Comparison of ENCODE assay signal across 31 cellular contexts in genomic region chr2:79099140-79099686, GRCh38. TPM values are rescaled to one million over a fixed set of nuclear protein-coding genes. Genes with fewer than 3 reads are reported as not detected.
"Had no signal": no experiment of that assay in that cellular context is flagged by ENCODE, and none has a peak within 500 bp of the region (broad histone marks: within the 10 kb centered on the region; RNA-seq: fewer than 3 reads in every experiment).

No MANE protein-coding gene starts in this region.

- H3K4me1 Mint-ChIP-seq: activated naive CD4-positive, alpha-beta T cell treated with anti-CD3 and anti-CD28 coated beads, Interleukin-2, amount 10 ng/mL, durations not matched to agents 7 days and 5 days; activated naive CD8-positive, alpha-beta T cell treated with anti-CD3 and anti-CD28 coated beads for 36 hours had no signal

- H3K27me3 Mint-ChIP-seq: activated CD8-positive, alpha-beta T cell treated with anti-CD3 and anti-CD28 coated beads for 36 hours; activated naive CD4-positive, alpha-beta T cell treated with anti-CD3 and anti-CD28 coated beads, Interleukin-2, amount 10 ng/mL, durations not matched to agents 7 days and 5 days; activated naive CD8-positive, alpha-beta T cell treated with anti-CD3 and anti-CD28 coated beads for 36 hours had no signal

- H3K27me3 ChIP-seq: breast epithelium, colonic mucosa, MG63 had no signal

- H3K27ac Mint-ChIP-seq: activated CD8-positive, alpha-beta T cell treated with anti-CD3 and anti-CD28 coated beads for 36 hours; activated naive CD4-positive, alpha-beta T cell treated with anti-CD3 and anti-CD28 coated beads, Interleukin-2, amount 10 ng/mL, durations not matched to agents 7 days and 5 days; activated naive CD8-positive, alpha-beta T cell treated with anti-CD3 and anti-CD28 coated beads for 36 hours; activated T-cell treated with anti-CD3 and anti-CD28 coated beads, Interleukin-2, amount 50 U/mL, for 72 hours; activated T-helper 2 cell treated with anti-CD3 and anti-CD28 coated beads, Interferon-gamma antibody, Interleukin-2, Interleukin-4, amounts not matched to agents 10 μg/mL and 5 μg/mL and 100 μg/mL, durations not matched to agents 14 hours and 24 hours and 36 hours had no signal

- DNase-seq: activated CD4-positive, alpha-beta T cell treated with anti-CD3 and anti-CD28 coated beads for 4 hours; activated CD8-positive, alpha-beta memory T cell treated with anti-CD3 and anti-CD28 coated beads, Interleukin-2, amount 50 U/mL, for 4 hours; activated CD8-positive, alpha-beta T cell treated with anti-CD3 and anti-CD28 coated beads for 36 hours; activated gamma-delta T cell treated with Interleukin-2 at 50 U/mL for 16 hours; activated naive CD4-positive, alpha-beta T cell treated with anti-CD3 and anti-CD28 coated beads, Interleukin-2, amount 10 ng/mL, durations not matched to agents 7 days and 5 days; activated naive CD8-positive, alpha-beta T cell treated with anti-CD3 and anti-CD28 coated beads for 36 hours; activated T-cell treated with anti-CD3 and anti-CD28 coated beads, Interleukin-2, amount 50 U/mL, for 72 hours; anterior cingulate cortex; caudate nucleus; colonic mucosa; MG63; NCI-H1092; NCI-H1417 treated with DMSO at 0.1 percent for 48 hours; NCI-H1694; NCI-H2029; NCI-H2107; NCI-H2171 treated with DMSO at 0.1 percent for 48 hours; NCI-H510A treated with DMSO at 0.1 percent for 48 hours; NCI-H69; NK-92 treated with Interleukin-12 subunit alpha and Interleukin-12 subunit beta, amount 100 ng/mL, for 24 hours; PC-3; T-helper 1 cell; WERI-Rb-1 had no signal

- H3K4me3 ChIP-seq: breast epithelium, colonic mucosa, MG63, SK-N-MC had no signal

- H3K4me2 ChIP-seq: KMS-11 had no signal

- H3K4me1 ChIP-seq: breast epithelium, colonic mucosa had no signal

- H3K4me3 Mint-ChIP-seq: activated CD8-positive, alpha-beta T cell treated with anti-CD3 and anti-CD28 coated beads for 36 hours; activated naive CD4-positive, alpha-beta T cell treated with anti-CD3 and anti-CD28 coated beads, Interleukin-2, amount 10 ng/mL, durations not matched to agents 7 days and 5 days; activated naive CD8-positive, alpha-beta T cell treated with anti-CD3 and anti-CD28 coated beads for 36 hours; activated T-cell treated with anti-CD3 and anti-CD28 coated beads, Interleukin-2, amount 50 U/mL, for 72 hours had no signal

- H3K36me3 Mint-ChIP-seq: activated naive CD4-positive, alpha-beta T cell treated with anti-CD3 and anti-CD28 coated beads, Interleukin-2, amount 10 ng/mL, durations not matched to agents 7 days and 5 days; activated naive CD8-positive, alpha-beta T cell treated with anti-CD3 and anti-CD28 coated beads for 36 hours had no signal

- H3K9ac ChIP-seq: KMS-11 had no signal

- H3K9me3 ChIP-seq: breast epithelium, colonic mucosa, MG63 had no signal

- H3K27ac ChIP-seq: breast epithelium, colonic mucosa, KMS-11, SK-N-MC, WERI-Rb-1 had no signal

- ATAC-seq: activated CD4-positive, CD25-positive, alpha-beta regulatory T cell treated with anti-CD3 and anti-CD28 coated beads, Interleukin-2, amount 50 U/mL, for 24 hours; activated CD8-positive, alpha-beta T cell treated with anti-CD3 and anti-CD28 coated beads for 36 hours; activated T-cell treated with anti-CD3 and anti-CD28 coated beads, Interleukin-2, amount 50 U/mL, for 72 hours; PC-3 had no signal

- H3K36me3 ChIP-seq: breast epithelium, colonic mucosa, MG63, WERI-Rb-1 had no signal

RNA-seq across cellular contexts. Expression of gene REG1B, which starts 11.4 kb away (rescaled TPM):
- total RNA-seq: activated CD8-positive, alpha-beta T cell treated with anti-CD3 and anti-CD28 coated beads for 36 hours; activated naive CD8-positive, alpha-beta T cell treated with anti-CD3 and anti-CD28 coated beads for 36 hours; activated T-cell treated with anti-CD3 and anti-CD28 coated beads, Interleukin-2, amount 50 U/mL, for 72 hours; activated T-helper 2 cell treated with anti-CD3 and anti-CD28 coated beads, Interferon-gamma antibody, Interleukin-2, Interleukin-4, amounts not matched to agents 10 μg/mL and 5 μg/mL and 100 μg/mL, durations not matched to agents 14 hours and 24 hours and 36 hours; breast epithelium; cerebellum; PC-3; RPMI7951; T-helper 2 cell treated with Interferon-gamma antibody and Interleukin-4, amounts not matched to agents 100 ng/mL and 5 ng/mL, for 36 hours had no signal

RNA-seq across cellular contexts. Expression of gene REG1A, which starts 21.1 kb away (rescaled TPM):
- total RNA-seq: activated CD8-positive, alpha-beta T cell treated with anti-CD3 and anti-CD28 coated beads for 36 hours; activated naive CD8-positive, alpha-beta T cell treated with anti-CD3 and anti-CD28 coated beads for 36 hours; activated T-cell treated with anti-CD3 and anti-CD28 coated beads, Interleukin-2, amount 50 U/mL, for 72 hours; activated T-helper 2 cell treated with anti-CD3 and anti-CD28 coated beads, Interferon-gamma antibody, Interleukin-2, Interleukin-4, amounts not matched to agents 10 μg/mL and 5 μg/mL and 100 μg/mL, durations not matched to agents 14 hours and 24 hours and 36 hours; breast epithelium; PC-3; RPMI7951; T-helper 2 cell treated with Interferon-gamma antibody and Interleukin-4, amounts not matched to agents 100 ng/mL and 5 ng/mL, for 36 hours had no signal
